ENCODE assay signal across 1 cellular context in genomic region chr11:65941720-65942310, GRCh38.
TF ChIP-seq lines count a peak whose summit lies in the region.

No MANE protein-coding gene starts in this region.

TF ChIP-seq in endothelial cell of umbilical vein, 7 proteins besides CTCF, POLR2A, EP300 and RAD21:
- TF ChIP-seq MAX (IDR thresholded peaks at IDR 0.05; ENCODE audit: insufficient read depth, insufficient read length) (no peak), JUN (IDR thresholded peaks at IDR 0.05; ENCODE audit: borderline replicate concordance, insufficient read depth, insufficient read length, low read depth) (no peak), FOS (IDR thresholded peaks at IDR 0.05; ENCODE audit: borderline replicate concordance, insufficient read depth, low read length) (no peak), MYC (IDR thresholded peaks at IDR 0.05; ENCODE audit: low read depth, low read length) (no peak), GATA2 (IDR thresholded peaks at IDR 0.05; ENCODE audit: insufficient read depth, insufficient read length, low read depth, low read length) (no peak), EZH2 (IDR thresholded peaks at IDR 0.05; ENCODE audit: borderline replicate concordance, low read depth, low read length, severe bottlenecking) (no peak), POLR2AphosphoS5 (IDR thresholded peaks at IDR 0.05; ENCODE audit: insufficient read depth, low read depth, low read length) (no peak)
